ENCODE assay signal across 1 cellular context in genomic region chr1:164614316-164614715, GRCh38.
TF ChIP-seq lines count a peak whose summit lies in the region.

No MANE protein-coding gene starts in this region.

TF ChIP-seq in GM23338, 12 proteins besides CTCF, POLR2A, EP300 and RAD21 (continued from another document):
- TF ChIP-seq, protein P1, sequence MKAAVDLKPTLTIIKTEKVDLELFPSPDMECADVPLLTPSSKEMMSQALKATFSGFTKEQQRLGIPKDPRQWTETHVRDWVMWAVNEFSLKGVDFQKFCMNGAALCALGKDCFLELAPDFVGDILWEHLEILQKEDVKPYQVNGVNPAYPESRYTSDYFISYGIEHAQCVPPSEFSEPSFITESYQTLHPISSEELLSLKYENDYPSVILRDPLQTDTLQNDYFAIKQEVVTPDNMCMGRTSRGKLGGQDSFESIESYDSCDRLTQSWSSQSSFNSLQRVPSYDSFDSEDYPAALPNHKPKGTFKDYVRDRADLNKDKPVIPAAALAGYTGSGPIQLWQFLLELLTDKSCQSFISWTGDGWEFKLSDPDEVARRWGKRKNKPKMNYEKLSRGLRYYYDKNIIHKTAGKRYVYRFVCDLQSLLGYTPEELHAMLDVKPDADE (IDR thresholded peaks at IDR 0.05) = no peak
- TF ChIP-seq CREB1 (CRISPR knock-in tag; IDR thresholded peaks at IDR 0.05; ENCODE audit: low read depth) = no peak
- TF ChIP-seq REST (IDR thresholded peaks at IDR 0.05; ENCODE audit: unreplicated experiment) = no peak
- TF ChIP-seq JUNB (IDR thresholded peaks at IDR 0.05; ENCODE audit: unreplicated experiment) = no peak
- no peak for TF ChIP-seq NANOG (IDR thresholded peaks at IDR 0.05; ENCODE audit: borderline replicate concordance)
